ENCODE assay signal across 20 cellular contexts in genomic region chr20:34863421-34863965, GRCh38. TPM values are rescaled to one million over a fixed set of nuclear protein-coding genes. Genes with fewer than 3 reads are reported as not detected.
A peak's percentile ranks its signal among the peaks of the same experiment; 100 is the strongest.
DNase-seq lines count a peak whose midpoint lies in the region; ATAC-seq and TF ChIP-seq lines count a peak whose summit lies in the region.
"Had no signal": no experiment of that assay in that cellular context is flagged by ENCODE, and none has a peak within 500 bp of the region (broad histone marks: within the 10 kb centered on the region; RNA-seq: fewer than 3 reads in every experiment).

No MANE protein-coding gene starts in this region.

- no peak overlapping the region for H3K23ac ChIP-seq in neuronal stem cell (ENCODE audit: low read depth, low read length, poor library complexity)

- peaks cover 11% of the 10 kb centered on the region for H3K4me1 Mint-ChIP-seq in Calu3 (ENCODE audit: low read depth, unreplicated experiment)

- H3K18ac ChIP-seq in neuronal stem cell (ENCODE audit: low read length) = peak overlapping the region; percentile 65

- intact Hi-C loops in Calu3 (cut with micrococcal nuclease; ENCODE audit: unreplicated experiment) = no loop called here

- CTCF ChIA-PET in Calu3 (lab: Charles Lee) = interaction anchor here (1.1 kb wide), 1 partner anchor 10 kb away, joined by 3 read pairs; the partner anchor contains the start of gene GGT7

- H3K9me3 ChIP-seq in HUES6 (ENCODE audit: control insufficient read depth, insufficient read depth, low read depth, low read length) (no peaks in the 10 kb centered on the region), iPS-15b (ENCODE audit: control insufficient read depth, insufficient read depth, low read length) (no peaks in the 10 kb centered on the region), neuronal stem cell (replicated peaks in 1 of 2; ENCODE audit: control insufficient read depth in 2 of 2, insufficient read depth in 1 of 2, low read depth in 1 of 2, low read length in 2 of 2) (no peaks in the 10 kb centered on the region)
- H3K9me3 ChIP-seq: A549 had no signal

- whole genome bisulfite sequencing in neuronal stem cell (ENCODE audit: extremely low coverage in 2 of 2, insufficient read length in 2 of 2, insufficient replicate concordance in 1 of 2), 2 donors = no CpG with 5 or more reads among the region's 32 CpGs

- H3K9ac ChIP-seq in HUES6 (ENCODE audit: low read length) (no peak overlapping the region), iPS-15b (ENCODE audit: low read depth, low read length) (peak overlapping the region; percentile 47), neuronal stem cell (ENCODE audit: low read depth, low read length, poor library complexity) (no peak overlapping the region)

- H3K27ac ChIP-seq in HUES6 (ENCODE audit: low read depth, low read length) (no peak overlapping the region), neuronal stem cell (replicated peaks; ENCODE audit: low read length) (no peak overlapping the region)
- H3K27ac ChIP-seq: A549, HL-60 had no signal

- no peak overlapping the region for H2AFZ ChIP-seq in neuronal stem cell (ENCODE audit: low read length)

- no peak overlapping the region for H2BK12ac ChIP-seq in neuronal stem cell (ENCODE audit: low read length)

- H3K36me3 ChIP-seq in HUES6 (ENCODE audit: control insufficient read depth, insufficient read depth, low read length) (peaks cover 14% of the 10 kb centered on the region), iPS-15b (ENCODE audit: control insufficient read depth, insufficient read depth, low read length) (no peaks in the 10 kb centered on the region), neuronal stem cell (replicated peaks in 1 of 2; ENCODE audit: control insufficient read depth in 2 of 2, insufficient read depth in 2 of 2, low read length in 2 of 2) (peaks cover 19 to 68% of the 10 kb centered on the region in 2 donors)

- no peak overlapping the region for H3K4me3 Mint-ChIP-seq in Calu3 (ENCODE audit: low read depth, unreplicated experiment)

- TF ChIP-seq CTCF in Calu3 (IDR thresholded peaks at IDR 0.05; ENCODE audit: unreplicated experiment) = no peak

- H2BK5ac ChIP-seq in neuronal stem cell (ENCODE audit: low read length) = no peak overlapping the region

- no peak overlapping the region for H3K4me2 ChIP-seq in neuronal stem cell (ENCODE audit: insufficient read depth, low read length, poor library complexity, severe bottlenecking)
- H3K4me2 ChIP-seq: A549 had no signal

- no peak overlapping the region for H3K4ac ChIP-seq in neuronal stem cell (ENCODE audit: low read length)

- peak overlapping the region; percentile 71 for H3K14ac ChIP-seq in neuronal stem cell (ENCODE audit: low read length)

- peak overlapping the region; percentile 38; the same call in 1 of the 2 replicates for H3K4me3 ChIP-seq in HUES6 (ENCODE audit: low read depth, low read length)
- H3K4me3 ChIP-seq in iPS-15b (ENCODE audit: low read depth, low read length) = peak overlapping the region; percentile 56
- H3K4me3 ChIP-seq in neuronal stem cell (ENCODE audit: low read length in 2 of 2) = no peak overlapping the region
- H3K4me3 ChIP-seq: A549 had no signal

- H3K79me1 ChIP-seq in neuronal stem cell (ENCODE audit: low read depth, low read length) = peaks cover 2% of the 10 kb centered on the region

- H4K8ac ChIP-seq in neuronal stem cell (ENCODE audit: low read depth, low read length) = no peak overlapping the region

- H2BK120ac ChIP-seq in neuronal stem cell (ENCODE audit: low read depth, low read length) = no peak overlapping the region

- no peak overlapping the region for H2BK15ac ChIP-seq in neuronal stem cell (ENCODE audit: low read length)

- peaks cover 7% of the 10 kb centered on the region for H3K36me3 Mint-ChIP-seq in Calu3 (ENCODE audit: insufficient read depth, unreplicated experiment)

- peak overlapping the region; percentile 3 for H3K27ac Mint-ChIP-seq in Calu3 (ENCODE audit: unreplicated experiment)

- H3K27me3 ChIP-seq in HUES6 (ENCODE audit: control insufficient read depth, insufficient read depth, low read length) = no peaks in the 10 kb centered on the region
- no peaks in the 10 kb centered on the region for H3K27me3 ChIP-seq in iPS-15b (ENCODE audit: control insufficient read depth, insufficient read depth, low read length)
- no peaks in the 10 kb centered on the region for H3K27me3 ChIP-seq in neuronal stem cell (ENCODE audit: control insufficient read depth in 3 of 3, insufficient read depth in 3 of 3, low read depth in 1 of 3, low read length in 3 of 3)

- no peaks in the 10 kb centered on the region for H3K9me3 Mint-ChIP-seq in Calu3 (ENCODE audit: low read depth, unreplicated experiment)

- no peaks in the 10 kb centered on the region for H3K27me3 Mint-ChIP-seq in Calu3 (ENCODE audit: unreplicated experiment)

- BruUV-seq in Calu3 (replicated peaks; lab: Mats Ljungman, UMichigan) = no TSS peak

- H3K4me1 ChIP-seq in HUES6 (ENCODE audit: control insufficient read depth, insufficient read depth, low read length) = peaks cover 7% of the 10 kb centered on the region; the same call in 1 of the 2 replicates
- peaks cover 7% of the 10 kb centered on the region for H3K4me1 ChIP-seq in iPS-15b (ENCODE audit: control insufficient read depth, insufficient read depth, low read length)
- peaks cover 0 to 2% of the 10 kb centered on the region in 2 donors for H3K4me1 ChIP-seq in neuronal stem cell (ENCODE audit: control insufficient read depth in 2 of 2, insufficient read depth in 1 of 2, low read depth in 1 of 2, low read length in 2 of 2)
- H3K4me1 ChIP-seq: A549 had no signal

- ATAC-seq in GM19395 (IDR thresholded peaks at IDR 0.05; ENCODE audit: unreplicated experiment) = no peak
- ATAC-seq: A549 had no signal

- peak overlapping the region; percentile 63 for H2AK5ac ChIP-seq in neuronal stem cell (ENCODE audit: low read depth, low read length)

- no peak overlapping the region for H4K91ac ChIP-seq in neuronal stem cell (ENCODE audit: low read depth, low read length, poor library complexity)

- DNase-seq in Calu3 (no peak), neuronal stem cell (ENCODE audit: low spot score) (no peak), HUDEP-2 (lab: John Stamatoyannopoulos, UW; ENCODE audit: unreplicated experiment in 76 of 76) (no peak), NCI-H1436 treated with DMSO at 0.1 percent for 48 hours (lab: John Stamatoyannopoulos, UW) (no peak), mucosa of gallbladder (ENCODE audit: low spot score) (no peak)
- DNase-seq: DMS153, EL, HCEC 1CT, Karpas-422, MM.1S, NCI-H1105 treated with DMSO at 0.1 percent for 48 hours, NCI-H187 treated with DMSO at 0.1 percent for 48 hours, NCI-H2171, NCI-H82, SHP77 had no signal

RNA-seq across cellular contexts. Expression of gene GGT7, which starts 9.2 kb away (rescaled TPM):
- 13.5 and 16.2 TPM in 2 replicates for total RNA-seq in Calu3 (2022)
- 16.8 TPM for polyA plus RNA-seq in neuronal stem cell (2013, experiment 1 of 2)
- polyA plus RNA-seq in neuronal stem cell (2013, experiment 2 of 2) = 17.9 TPM
- 40.6 TPM for total RNA-seq in mucosa of gallbladder

RNA-seq across cellular contexts. Expression of gene ACSS2, which starts 12.9 kb away (rescaled TPM):
- 34.9 and 35.3 TPM in 2 replicates for total RNA-seq in Calu3 (2022)
- polyA plus RNA-seq in neuronal stem cell (2013, experiment 1 of 2) = 31.8 TPM
- polyA plus RNA-seq in neuronal stem cell (2013, experiment 2 of 2) = 32.1 TPM
- 98.1 TPM for total RNA-seq in mucosa of gallbladder

RNA-seq across cellular contexts. Expression of gene NCOA6, which starts 38.0 kb away (rescaled TPM):
- total RNA-seq in Calu3 (2022) (42.8 and 44.7 TPM in 2 replicates), mucosa of gallbladder (33.5 TPM)
- polyA plus RNA-seq in neuronal stem cell (2013, experiment 1 of 2) = 34.3 TPM
- 34.6 TPM for polyA plus RNA-seq in neuronal stem cell (2013, experiment 2 of 2)

Comparison
In these comparisons a context has a peak if more than half of its experiments do, and no peak if none do; other contexts are left out.
1. H3K4me3 ChIP-seq: peak in HUES6 (single experiment) and iPS-15b (single experiment); none in neuronal stem cell (0 of 2).